In the genomic region with DNA sequence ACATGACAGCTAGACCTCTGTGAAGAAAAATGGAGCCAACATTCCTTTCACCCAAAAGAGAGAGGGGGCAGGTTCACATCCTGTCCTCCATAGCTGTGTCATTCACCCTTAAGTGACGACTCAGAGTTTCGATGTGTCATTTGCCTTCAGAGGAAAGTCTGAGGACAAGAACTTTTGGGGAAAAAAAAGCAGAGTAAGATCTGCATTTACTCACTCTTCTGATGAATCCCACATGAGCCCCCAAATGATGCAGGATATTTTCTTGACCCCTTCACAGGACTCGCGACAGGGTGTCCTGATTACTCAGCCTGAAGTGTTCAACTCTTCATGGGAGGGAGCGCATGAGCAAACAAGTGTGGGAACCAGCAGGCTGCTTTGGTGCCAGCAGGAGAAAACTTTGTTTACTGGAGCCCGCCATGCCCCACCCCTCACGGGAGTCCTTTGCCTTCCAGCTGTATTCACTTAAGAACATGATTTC, we compare ENCODE assay signal across 13 cellular contexts.
A peak's percentile ranks its signal among the peaks of the same experiment; 100 is the strongest.
DNase-seq lines count a peak whose midpoint lies in the region; ATAC-seq, FAIRE-seq and TF ChIP-seq lines count a peak whose summit lies in the region.
"Had no signal": no experiment of that assay in that cellular context is flagged by ENCODE, and none has a peak within 500 bp of the region (broad histone marks: within the 10 kb centered on the region; RNA-seq: fewer than 3 reads in every experiment).

No MANE protein-coding gene starts in this region.

- ATAC-seq in right lobe of liver (no peak), HG03139 (IDR thresholded peaks at IDR 0.05; ENCODE audit: unreplicated experiment) (no peak), HG02678 (IDR thresholded peaks at IDR 0.05; ENCODE audit: unreplicated experiment) (no peak)
- ATAC-seq: natural killer cell treated with Interleukin-12 subunit alpha and Interleukin-12 subunit beta and Interleukin-15 and Interleukin-18, amount 100 ng/mL, for 72 hours had no signal

- H3K4me1 ChIP-seq in liver (ENCODE audit: control insufficient read depth in 4 of 4, insufficient read depth in 4 of 4, low read length in 3 of 4) (no peaks in the 10 kb centered on the region), right lobe of liver (no peaks in the 10 kb centered on the region)

- DNase-seq in right lobe of liver (no peak), RWPE1 (ENCODE audit: low spot score) (peak; percentile 1), fibroblast of the aortic adventitia (ENCODE audit: low read depth) (peak; percentile 59), urothelium cell line (ENCODE audit: low spot score) (peak; percentile 13), dorsolateral prefrontal cortex (no peak)
- DNase-seq: foreskin melanocyte, GOT3, IMR-90, kidney had no signal

- no peaks in the 10 kb centered on the region for H3K9me3 ChIP-seq in liver (ENCODE audit: control insufficient read depth in 4 of 4, low read length in 3 of 4)
- no peaks in the 10 kb centered on the region for H3K9me3 ChIP-seq in right lobe of liver

- intact Hi-C loops in right lobe of liver (cut with DNase I) = no loop called here
- intact Hi-C loops in dorsolateral prefrontal cortex (cut with DNase I) = loop anchor here in 1 of 2 donors (10.0 kb wide), 1 partner anchor 61 kb away; no protein-coding TSS in a partner anchor

- H3K27me3 ChIP-seq in liver (ENCODE audit: control insufficient read depth in 4 of 4, insufficient read depth in 4 of 4, low read length in 3 of 4) (no peaks in the 10 kb centered on the region), right lobe of liver (no peaks in the 10 kb centered on the region), dorsolateral prefrontal cortex (peaks cover 0 to 5% (median 0%) of the 10 kb centered on the region in 45 donors)

- H3K27ac ChIP-seq in liver (ENCODE audit: low read depth in 1 of 2, low read length in 2 of 2) (no peak overlapping the region), right lobe of liver (no peak overlapping the region), RWPE1 (no peak overlapping the region), dorsolateral prefrontal cortex (no peak overlapping the region)

- no peak for FAIRE-seq in urothelium cell line (lab: Jason Lieb, UNC)
- FAIRE-seq: kidney had no signal

- no peak overlapping the region for H3K9ac ChIP-seq in liver (ENCODE audit: low read depth in 1 of 2, low read length in 2 of 2)

- 72% methylated on average over 7 of the region's 7 CpGs for WGBS in liver
- 61% methylated on average over 6 of the region's 7 CpGs for WGBS in right lobe of liver (ENCODE audit: insufficient coverage, low coverage, low lambda C conversion rate, missing lambda C conversion rate)

- CTCF ChIA-PET in RWPE1 (lab: Yijun Ruan, JAX) = no interaction called here

- no peak for TF ChIP-seq POLR2A in right lobe of liver (IDR thresholded peaks at IDR 0.05)

- TF ChIP-seq RAD21 in liver (IDR thresholded peaks at IDR 0.05) = no peak

- POLR2A ChIA-PET in RWPE1 (lab: Yijun Ruan, JAX; ENCODE audit: low non-redundant PET) = no interaction called here

- TF ChIP-seq CTCF in liver (IDR thresholded peaks at IDR 0.05; ENCODE audit: low read depth, low read length, missing input control) = no peak
- TF ChIP-seq CTCF in right lobe of liver (IDR thresholded peaks at IDR 0.05) = no peak
- TF ChIP-seq CTCF in RWPE1 (conservative IDR thresholded peaks at IDR 0.05; ENCODE audit: low read depth) = no peak
- TF ChIP-seq CTCF in fibroblast of the aortic adventitia (IDR thresholded peaks at IDR 0.05; ENCODE audit: insufficient read depth, low read length) = no peak
- no peak for TF ChIP-seq CTCF in dorsolateral prefrontal cortex (IDR thresholded peaks at IDR 0.05 in 54 of 56, conservative IDR thresholded peaks at IDR 0.05 in 2 of 56; ENCODE audit: low read depth in 1 of 56, partially characterized antibody in 56 of 56)

- H3K4me3 ChIP-seq in liver (ENCODE audit: low read depth in 1 of 3, low read length in 3 of 3) = no peak overlapping the region
- H3K4me3 ChIP-seq in right lobe of liver = no peak overlapping the region
- no peak overlapping the region for H3K4me3 ChIP-seq in fibroblast of the aortic adventitia (ENCODE audit: low read depth, low read length)
- H3K4me3 ChIP-seq in dorsolateral prefrontal cortex = no peak overlapping the region

- H3K36me3 ChIP-seq in liver (ENCODE audit: control insufficient read depth in 4 of 4, insufficient read depth in 3 of 4, low read depth in 1 of 4, low read length in 3 of 4) = no peaks in the 10 kb centered on the region
- no peaks in the 10 kb centered on the region for H3K36me3 ChIP-seq in right lobe of liver

TF ChIP-seq in liver, 16 proteins besides CTCF, POLR2A, EP300 and RAD21:
- no peak for TF ChIP-seq JUND (IDR thresholded peaks at IDR 0.05)
- peak; percentile 19 to 41 for TF ChIP-seq RXRA (IDR thresholded peaks at IDR 0.05)

Comparison
In these comparisons a context has a peak if more than half of its experiments do, and no peak if none do; other contexts are left out.
1. DNase-seq: peak in RWPE1 (single experiment), fibroblast of the aortic adventitia (single experiment) and urothelium cell line (single experiment); none in right lobe of liver (0 of 3) and dorsolateral prefrontal cortex (0 of 10).